ENCODE assay signal across 20 cellular contexts in the genomic region with DNA sequence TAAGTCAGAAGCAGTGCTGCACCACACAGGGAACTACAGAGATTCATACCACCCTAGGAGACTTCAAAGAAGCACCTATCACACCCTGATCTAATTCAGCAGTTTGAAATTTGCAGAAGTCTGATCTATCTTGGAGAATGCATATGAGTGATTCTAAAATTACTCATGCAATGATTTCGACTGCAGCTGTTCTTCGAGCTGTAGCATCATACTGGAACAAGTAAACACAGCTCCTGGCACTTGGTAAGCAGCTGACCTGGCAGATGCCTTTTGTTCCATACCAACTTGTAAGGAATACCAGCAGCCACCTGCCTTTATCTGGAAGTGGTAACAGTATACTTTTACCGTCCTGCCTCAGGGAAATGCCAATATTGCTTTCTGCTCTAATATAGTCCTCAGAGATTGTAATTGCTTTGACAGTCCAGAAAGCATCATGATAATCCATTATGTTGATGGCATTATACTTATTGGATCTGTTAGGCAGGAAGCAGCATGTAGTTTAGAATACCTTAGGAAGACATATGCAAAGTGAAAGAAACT. TPM values are rescaled to one million over a fixed set of nuclear protein-coding genes. Genes with fewer than 3 reads are reported as not detected.
"Had no signal": no experiment of that assay in that cellular context is flagged by ENCODE, and none has a peak within 500 bp of the region (broad histone marks: within the 10 kb centered on the region; RNA-seq: fewer than 3 reads in every experiment).

No MANE protein-coding gene starts in this region.

- H3K4me1 Mint-ChIP-seq: activated CD4-positive, alpha-beta T cell treated with anti-CD3 and anti-CD28 coated beads, Interleukin-2, amount 10 ng/mL, durations not matched to agents 7 days and 5 days; activated naive CD8-positive, alpha-beta T cell treated with anti-CD3 and anti-CD28 coated beads for 36 hours; naive thymus-derived CD8-positive, alpha-beta T cell had no signal

- FAIRE-seq: small intestine had no signal

- ATAC-seq: effector memory CD8-positive, alpha-beta T cell; gastroesophageal sphincter; heart right ventricle; naive thymus-derived CD8-positive, alpha-beta T cell had no signal

- DNase-seq: activated CD4-positive, alpha-beta T cell treated with anti-CD3 and anti-CD28 coated beads, Interleukin-2, amount 10 ng/mL, durations not matched to agents 7 days and 5 days; activated naive CD8-positive, alpha-beta T cell treated with anti-CD3 and anti-CD28 coated beads for 36 hours; aorta; cerebellar nuclear complex; dermis blood vessel endothelial cell; effector memory CD8-positive, alpha-beta T cell; heart right ventricle; islet precursor cell; left ventricle myocardium inferior; naive thymus-derived CD8-positive, alpha-beta T cell; small intestine; stimulated activated CD4-positive, alpha-beta T cell treated with anti-CD3 and anti-CD28 coated beads, Interleukin-4, amount 100 ng/mL, for 24 hours; stimulated activated naive CD4-positive, alpha-beta T cell; tibial artery had no signal

- H3K9me3 ChIP-seq: neutrophil, tibial artery had no signal

- H3K9me3 Mint-ChIP-seq: effector memory CD8-positive, alpha-beta T cell had no signal

- H3K36me3 ChIP-seq: gastroesophageal sphincter, heart right ventricle, left ventricle myocardium inferior, neutrophil, tibial artery had no signal

- H3K36me3 Mint-ChIP-seq: activated naive CD8-positive, alpha-beta T cell treated with anti-CD3 and anti-CD28 coated beads for 36 hours had no signal

- H3K4me3 ChIP-seq: gastroesophageal sphincter, heart right ventricle, left ventricle myocardium inferior, tibial artery had no signal

- H3K4me1 ChIP-seq: gastroesophageal sphincter, heart right ventricle, tibial artery had no signal

- H3K4me3 Mint-ChIP-seq: activated CD4-positive, alpha-beta T cell treated with anti-CD3 and anti-CD28 coated beads, Interleukin-2, amount 10 ng/mL, durations not matched to agents 7 days and 5 days; activated naive CD8-positive, alpha-beta T cell treated with anti-CD3 and anti-CD28 coated beads for 36 hours; effector memory CD8-positive, alpha-beta T cell; naive thymus-derived CD8-positive, alpha-beta T cell had no signal

- H3K27ac Mint-ChIP-seq: activated CD4-positive, alpha-beta T cell treated with anti-CD3 and anti-CD28 coated beads, Interleukin-2, amount 10 ng/mL, durations not matched to agents 7 days and 5 days; activated naive CD8-positive, alpha-beta T cell treated with anti-CD3 and anti-CD28 coated beads for 36 hours; naive thymus-derived CD8-positive, alpha-beta T cell had no signal

- H3K27ac ChIP-seq: epithelial cell of prostate, gastroesophageal sphincter, heart right ventricle, left ventricle myocardium inferior, neutrophil, tibial artery had no signal

- H3K27me3 ChIP-seq: gastroesophageal sphincter, heart right ventricle had no signal

RNA-seq across cellular contexts. Expression of gene AADACL4, which starts 25.7 kb away (rescaled TPM):
- total RNA-seq: activated CD4-positive, alpha-beta T cell treated with anti-CD3 and anti-CD28 coated beads, Interleukin-2, amount 10 ng/mL, durations not matched to agents 7 days and 5 days; activated naive CD8-positive, alpha-beta T cell treated with anti-CD3 and anti-CD28 coated beads for 36 hours; aorta; dermis blood vessel endothelial cell; fibroblast of lung; gastroesophageal sphincter; heart right ventricle; left ventricle myocardium inferior; mononuclear cell; naive thymus-derived CD8-positive, alpha-beta T cell; subcutaneous adipose tissue had no signal

RNA-seq across cellular contexts. Expression of gene AADACL3, which starts 46.3 kb away (rescaled TPM):
- total RNA-seq: activated CD4-positive, alpha-beta T cell treated with anti-CD3 and anti-CD28 coated beads, Interleukin-2, amount 10 ng/mL, durations not matched to agents 7 days and 5 days; activated naive CD8-positive, alpha-beta T cell treated with anti-CD3 and anti-CD28 coated beads for 36 hours; aorta; dermis blood vessel endothelial cell; fibroblast of lung; gastroesophageal sphincter; heart right ventricle; left ventricle myocardium inferior; mononuclear cell; naive thymus-derived CD8-positive, alpha-beta T cell had no signal
